11 cellular contexts compared by ENCODE assay signal in genomic region chr9:78131969-78132687, GRCh38.
DNase-seq lines count a peak whose midpoint lies in the region; ATAC-seq and TF ChIP-seq lines count a peak whose summit lies in the region.
"Had no signal": no experiment of that assay in that cellular context is flagged by ENCODE, and none has a peak within 500 bp of the region (broad histone marks: within the 10 kb centered on the region; RNA-seq: fewer than 3 reads in every experiment).

No MANE protein-coding gene starts in this region.

- H3K4me3 ChIP-seq in breast epithelium (peak overlapping the region in 1 of 3 donors; percentile 47), thymus (ENCODE audit: low read length) (peak overlapping the region; percentile 22)
- H3K4me3 ChIP-seq: mucosa of descending colon had no signal

- TF ChIP-seq CTCF in MCF 10A (IDR thresholded peaks at IDR 0.05; ENCODE audit: unreplicated experiment) (no peak), breast epithelium (IDR thresholded peaks at IDR 0.05) (no peak), foreskin keratinocyte (conservative IDR thresholded peaks at IDR 0.05) (no peak)

- H3K27ac ChIP-seq in breast epithelium (no peak overlapping the region), foreskin keratinocyte (no peak overlapping the region), thymus (ENCODE audit: low read depth) (no peak overlapping the region)

- no peak for TF ChIP-seq POLR2A in breast epithelium (IDR thresholded peaks at IDR 0.05)

- no peaks in the 10 kb centered on the region for H3K9me3 ChIP-seq in breast epithelium
- no peaks in the 10 kb centered on the region for H3K9me3 ChIP-seq in T-helper 17 cell (ENCODE audit: control insufficient read depth, low read length, poor library complexity, severe bottlenecking)
- H3K9me3 ChIP-seq in thymus (ENCODE audit: control insufficient read depth) = no peaks in the 10 kb centered on the region
- H3K9me3 ChIP-seq: mucosa of descending colon had no signal

- no peaks in the 10 kb centered on the region for H3K36me3 ChIP-seq in breast epithelium
- H3K36me3 ChIP-seq in thymus (ENCODE audit: control insufficient read depth, insufficient read depth) = no peaks in the 10 kb centered on the region

- intact Hi-C loops in MCF 10A (cut with micrococcal nuclease) = no loop called here
- intact Hi-C loops in breast epithelium (cut with DNase I; ENCODE audit: low total_unique reads) = no loop called here

- ATAC-seq in T-helper 17 cell (no peak), foreskin keratinocyte (peak; percentile 80), HG03378 (IDR thresholded peaks at IDR 0.05; ENCODE audit: unreplicated experiment) (no peak)

- H3K9me3 Mint-ChIP-seq in MCF 10A (ENCODE audit: unreplicated experiment) = no peaks in the 10 kb centered on the region
- H3K9me3 Mint-ChIP-seq: dendritic cell treated with granulocyte-macrophage colony-stimulating factor and Interleukin-4, amounts not matched to agents 40 ng/mL and 50 ng/mL, for 4 days had no signal

- H3K27me3 ChIP-seq in breast epithelium (no peaks in the 10 kb centered on the region), foreskin keratinocyte (no peaks in the 10 kb centered on the region), thymus (ENCODE audit: control insufficient read depth, insufficient read depth) (no peaks in the 10 kb centered on the region)

- H3K4me1 ChIP-seq in breast epithelium (no peaks in the 10 kb centered on the region), foreskin keratinocyte (peaks cover 3% of the 10 kb centered on the region), thymus (ENCODE audit: control insufficient read depth, insufficient read depth, low read length) (no peaks in the 10 kb centered on the region)

- DNase-seq in MCF 10A (ENCODE audit: unreplicated experiment) (peak; percentile 5), breast epithelium (ENCODE audit: low spot score in 2 of 2) (no peak), T-helper 17 cell (no peak), foreskin keratinocyte (peak in 1 of 2 donors; percentile 40), activated gamma-delta T cell treated with Interleukin-2 at 50 U/mL for 16 hours (no peak), NCI-H1105 treated with DMSO at 0.1 percent for 48 hours (lab: John Stamatoyannopoulos, UW) (no peak)
- DNase-seq: mucosa of descending colon, T1000 had no signal

- peak overlapping the region; percentile 20 for H3K27ac Mint-ChIP-seq in MCF 10A (ENCODE audit: low read depth, unreplicated experiment)
- H3K27ac Mint-ChIP-seq in T-helper 17 cell = peak overlapping the region; percentile 72
- H3K27ac Mint-ChIP-seq: dendritic cell treated with granulocyte-macrophage colony-stimulating factor and Interleukin-4, amounts not matched to agents 40 ng/mL and 50 ng/mL, for 4 days had no signal

- BruUV-seq in MCF 10A (replicated peaks; lab: Mats Ljungman, UMichigan) = no TSS peak

- H3K36me3 Mint-ChIP-seq in MCF 10A (ENCODE audit: insufficient read depth, unreplicated experiment) = no peaks in the 10 kb centered on the region
- H3K36me3 Mint-ChIP-seq in T-helper 17 cell (ENCODE audit: low read depth) = no peaks in the 10 kb centered on the region

- POLR2A ChIA-PET in MCF 10A (lab: Yijun Ruan, JAX) = interaction anchor here (1.4 kb wide), 1 partner anchor 13 kb away, joined by 4 read pairs; no protein-coding TSS in a partner anchor

- 69% methylated on average over 2 of the region's 2 CpGs for WGBS in thymus

- H3K27me3 Mint-ChIP-seq in MCF 10A (ENCODE audit: insufficient read depth, unreplicated experiment) (no peaks in the 10 kb centered on the region), T-helper 17 cell (no peaks in the 10 kb centered on the region)
- H3K27me3 Mint-ChIP-seq: dendritic cell treated with granulocyte-macrophage colony-stimulating factor and Interleukin-4, amounts not matched to agents 40 ng/mL and 50 ng/mL, for 4 days had no signal

- H3K4me3 Mint-ChIP-seq in MCF 10A (ENCODE audit: unreplicated experiment) = peak overlapping the region; percentile 18
- peak overlapping the region; percentile 73 for H3K4me3 Mint-ChIP-seq in T-helper 17 cell
- H3K4me3 Mint-ChIP-seq: dendritic cell treated with granulocyte-macrophage colony-stimulating factor and Interleukin-4, amounts not matched to agents 40 ng/mL and 50 ng/mL, for 4 days had no signal

- CTCF ChIA-PET in MCF 10A (lab: Yijun Ruan, JAX) = interaction anchor here (1.0 kb wide), 1 partner anchor 12 kb away, joined by 4 read pairs; no protein-coding TSS in a partner anchor

- H3K4me1 Mint-ChIP-seq in MCF 10A (ENCODE audit: insufficient read depth, unreplicated experiment) = peaks cover 9% of the 10 kb centered on the region
- peaks cover 13% of the 10 kb centered on the region for H3K4me1 Mint-ChIP-seq in T-helper 17 cell
